ENCODE assay signal across 12 cellular contexts in genomic region chr6:137882225-137882961, GRCh38. TPM values are rescaled to one million over a fixed set of nuclear protein-coding genes. Genes with fewer than 3 reads are reported as not detected.
DNase-seq lines count a peak whose midpoint lies in the region; ATAC-seq, FAIRE-seq and TF ChIP-seq lines count a peak whose summit lies in the region.
"Had no signal": no experiment of that assay in that cellular context is flagged by ENCODE, and none has a peak within 500 bp of the region (broad histone marks: within the 10 kb centered on the region; RNA-seq: fewer than 3 reads in every experiment).

No MANE protein-coding gene starts in this region.

- no peak for FAIRE-seq in kidney (lab: Jason Lieb, UNC)
- FAIRE-seq: A549 had no signal

- H3K36me3 Mint-ChIP-seq in activated CD4-positive, alpha-beta T cell treated with anti-CD3 and anti-CD28 coated beads, Interleukin-2, amount 10 ng/mL, durations not matched to agents 7 days and 5 days (ENCODE audit: low read depth) = peaks cover 81% of the 10 kb centered on the region
- H3K36me3 Mint-ChIP-seq in stimulated activated naive CD8-positive, alpha-beta T cell treated with anti-CD3 and anti-CD28 coated beads, Interleukin-15, Interleukin-2, amounts not matched to agents 100 ng/mL and 50 ng/mL, for 24 hours (ENCODE audit: low read depth) = peaks cover 93% of the 10 kb centered on the region

- H3K27me3 ChIP-seq in RWPE2 (ENCODE audit: insufficient read depth, poor library complexity, severe bottlenecking) = no peaks in the 10 kb centered on the region

- TF ChIP-seq CTCF in RWPE2 (IDR thresholded peaks at IDR 0.05; ENCODE audit: poor library complexity, severe bottlenecking) (no peak), kidney (IDR thresholded peaks at IDR 0.05; ENCODE audit: borderline replicate concordance, extremely low read depth, insufficient read depth) (no peak)

- CTCF ChIA-PET in activated CD4-positive, alpha-beta T cell treated with anti-CD3 and anti-CD28 coated beads, Interleukin-2, amount 10 ng/mL, durations not matched to agents 7 days and 5 days (lab: Charles Lee) = interaction anchor here (1.0 to 3.3 kb wide), 18 partner anchors 8 to 498 kb away, joined by 3 to 19 read pairs (median 5); partner anchors contain the start of gene TNFAIP3

- no peaks in the 10 kb centered on the region for H3K4me1 ChIP-seq in RWPE2 (ENCODE audit: insufficient read depth, poor library complexity, severe bottlenecking)
- H3K4me1 ChIP-seq in kidney (ENCODE audit: control insufficient read depth in 1 of 2, insufficient read depth in 1 of 2, low read depth in 1 of 2, low read length in 2 of 2) = no peaks in the 10 kb centered on the region
- H3K4me1 ChIP-seq: A549, parathyroid adenoma had no signal

- H3K36me3 ChIP-seq in RWPE2 (ENCODE audit: low read depth) = peaks cover 56% of the 10 kb centered on the region
- peaks cover 23 to 31% of the 10 kb centered on the region in 2 donors for H3K36me3 ChIP-seq in kidney (ENCODE audit: control insufficient read depth in 1 of 2, insufficient read depth in 2 of 2, low read length in 2 of 2)

- intact Hi-C loops in kidney (cut with DNase I) = no loop called here

- no peak overlapping the region for H3K4me3 ChIP-seq in RWPE2 (ENCODE audit: severe bottlenecking)
- H3K4me3 ChIP-seq in kidney (ENCODE audit: low read length in 2 of 2) = no peak overlapping the region
- H3K4me3 ChIP-seq: A549 had no signal

- H3K9me3 Mint-ChIP-seq in activated CD4-positive, alpha-beta T cell treated with anti-CD3 and anti-CD28 coated beads, Interleukin-2, amount 10 ng/mL, durations not matched to agents 7 days and 5 days = peaks cover 10% of the 10 kb centered on the region
- H3K9me3 Mint-ChIP-seq in stimulated activated naive CD8-positive, alpha-beta T cell treated with anti-CD3 and anti-CD28 coated beads, Interleukin-15, Interleukin-2, amounts not matched to agents 100 ng/mL and 50 ng/mL, for 24 hours = peaks cover 9% of the 10 kb centered on the region

- H3K9me3 ChIP-seq in RWPE2 (ENCODE audit: severe bottlenecking) (no peaks in the 10 kb centered on the region), kidney (ENCODE audit: control insufficient read depth in 1 of 2, low read length in 2 of 2) (no peaks in the 10 kb centered on the region)
- H3K9me3 ChIP-seq: A549 had no signal

- H3K27ac ChIP-seq in RWPE2 (ENCODE audit: poor library complexity, severe bottlenecking) (no peak overlapping the region), kidney (ENCODE audit: low read depth in 2 of 2, low read length in 2 of 2) (no peak overlapping the region)
- H3K27ac ChIP-seq: A549, parathyroid adenoma had no signal

- H3K4me3 Mint-ChIP-seq in activated CD4-positive, alpha-beta T cell treated with anti-CD3 and anti-CD28 coated beads, Interleukin-2, amount 10 ng/mL, durations not matched to agents 7 days and 5 days = no peak overlapping the region
- peak overlapping the region; percentile 62 for H3K4me3 Mint-ChIP-seq in stimulated activated naive CD8-positive, alpha-beta T cell treated with anti-CD3 and anti-CD28 coated beads, Interleukin-15, Interleukin-2, amounts not matched to agents 100 ng/mL and 50 ng/mL, for 24 hours

- ATAC-seq in RWPE2 (ENCODE audit: low read depth) (peak; percentile 3; the same call in 2 of the 3 replicates), HG02571 (IDR thresholded peaks at IDR 0.05; ENCODE audit: unreplicated experiment) (no peak)
- ATAC-seq: A549 had no signal

- H3K27ac Mint-ChIP-seq in activated CD4-positive, alpha-beta T cell treated with anti-CD3 and anti-CD28 coated beads, Interleukin-2, amount 10 ng/mL, durations not matched to agents 7 days and 5 days = peak overlapping the region; percentile 86
- peak overlapping the region; percentile 86 for H3K27ac Mint-ChIP-seq in stimulated activated naive CD8-positive, alpha-beta T cell treated with anti-CD3 and anti-CD28 coated beads, Interleukin-15, Interleukin-2, amounts not matched to agents 100 ng/mL and 50 ng/mL, for 24 hours

- no peak overlapping the region for H3K9ac ChIP-seq in kidney (ENCODE audit: low read length in 2 of 2)
- H3K9ac ChIP-seq: parathyroid adenoma had no signal

- H3K4me1 Mint-ChIP-seq in activated CD4-positive, alpha-beta T cell treated with anti-CD3 and anti-CD28 coated beads, Interleukin-2, amount 10 ng/mL, durations not matched to agents 7 days and 5 days = peaks cover 63% of the 10 kb centered on the region
- H3K4me1 Mint-ChIP-seq in stimulated activated naive CD8-positive, alpha-beta T cell treated with anti-CD3 and anti-CD28 coated beads, Interleukin-15, Interleukin-2, amounts not matched to agents 100 ng/mL and 50 ng/mL, for 24 hours (ENCODE audit: low read depth) = peaks cover 84% of the 10 kb centered on the region

- POLR2A ChIA-PET in activated CD4-positive, alpha-beta T cell treated with anti-CD3 and anti-CD28 coated beads, Interleukin-2, amount 10 ng/mL, durations not matched to agents 7 days and 5 days (lab: Charles Lee) = interaction anchor here (1.1 to 1.3 kb wide), 3 partner anchors 10 to 71 kb away, joined by 4 to 5 read pairs (median 5); no protein-coding TSS in a partner anchor

- DNase-seq in activated CD4-positive, alpha-beta T cell treated with anti-CD3 and anti-CD28 coated beads, Interleukin-2, amount 10 ng/mL, durations not matched to agents 7 days and 5 days = no peak
- DNase-seq in activated CD4-positive, alpha-beta T cell treated with anti-CD3 and anti-CD28 coated beads, Interleukin-2, amount 50 U/mL, for 48 hours = no peak
- no peak for DNase-seq in RWPE2 (ENCODE audit: low spot score)
- peak; percentile 66 for DNase-seq in central memory CD4-positive, alpha-beta T cell
- DNase-seq in kidney = no peak
- no peak for DNase-seq in midbrain (lab: John Stamatoyannopoulos, UW)
- DNase-seq: hippocampal formation, NCI-H446 treated with DMSO at 0.1 percent for 48 hours had no signal

- no peaks in the 10 kb centered on the region for H3K27me3 Mint-ChIP-seq in activated CD4-positive, alpha-beta T cell treated with anti-CD3 and anti-CD28 coated beads, Interleukin-2, amount 10 ng/mL, durations not matched to agents 7 days and 5 days
- no peaks in the 10 kb centered on the region for H3K27me3 Mint-ChIP-seq in stimulated activated naive CD8-positive, alpha-beta T cell treated with anti-CD3 and anti-CD28 coated beads, Interleukin-15, Interleukin-2, amounts not matched to agents 100 ng/mL and 50 ng/mL, for 24 hours

RNA-seq across cellular contexts. Expression of gene TNFAIP3, which starts 15.3 kb away (rescaled TPM):
- total RNA-seq in activated CD4-positive, alpha-beta T cell treated with anti-CD3 and anti-CD28 coated beads, Interleukin-2, amount 10 ng/mL, durations not matched to agents 7 days and 5 days = 10 to 100 TPM; 41.8 to 43.9 TPM
- 52.6 TPM for total RNA-seq in kidney
- 2.8 TPM for polyA plus RNA-seq in kidney (ENCODE audit: insufficient read depth, low read depth, low replicate concordance)
